Comparison of ENCODE assay signal across 1 cellular context in the genomic region with DNA sequence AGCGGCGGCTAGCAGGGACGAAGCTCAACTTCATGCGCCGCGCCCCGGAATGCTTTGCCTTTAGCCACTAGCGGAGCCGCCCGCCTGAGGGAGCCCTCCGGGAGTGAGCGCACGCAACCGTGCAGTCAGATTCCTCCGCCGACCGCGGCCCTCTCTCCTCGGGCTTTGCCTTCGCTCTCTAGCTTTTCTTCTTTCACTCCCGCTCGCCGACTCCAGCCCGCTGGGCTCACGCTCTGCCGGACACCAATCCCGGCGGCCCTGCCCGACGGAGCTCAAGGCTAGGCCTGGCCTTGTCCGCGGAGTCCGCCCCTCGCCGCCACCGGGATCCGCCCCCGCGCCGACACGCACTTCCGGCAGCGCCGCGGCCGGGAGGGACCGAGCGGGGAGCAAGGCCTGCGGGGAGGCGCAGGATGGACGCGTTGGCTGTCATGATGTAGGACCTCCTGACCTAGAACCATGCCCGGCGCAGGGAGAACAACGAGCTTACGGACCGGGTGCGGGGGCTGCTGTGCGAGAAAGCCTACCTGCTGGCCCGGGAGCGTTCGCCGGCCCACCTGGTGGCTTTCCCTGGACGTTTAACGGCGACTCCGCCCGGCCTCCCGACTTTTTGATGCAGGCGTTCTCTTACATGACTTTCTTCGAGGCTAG.
TF ChIP-seq lines count a peak whose summit lies in the region.

No MANE protein-coding gene starts in this region.

TF ChIP-seq in PFSK-1, 5 proteins besides CTCF, POLR2A, EP300 and RAD21:
- TF ChIP-seq, protein P1, sequence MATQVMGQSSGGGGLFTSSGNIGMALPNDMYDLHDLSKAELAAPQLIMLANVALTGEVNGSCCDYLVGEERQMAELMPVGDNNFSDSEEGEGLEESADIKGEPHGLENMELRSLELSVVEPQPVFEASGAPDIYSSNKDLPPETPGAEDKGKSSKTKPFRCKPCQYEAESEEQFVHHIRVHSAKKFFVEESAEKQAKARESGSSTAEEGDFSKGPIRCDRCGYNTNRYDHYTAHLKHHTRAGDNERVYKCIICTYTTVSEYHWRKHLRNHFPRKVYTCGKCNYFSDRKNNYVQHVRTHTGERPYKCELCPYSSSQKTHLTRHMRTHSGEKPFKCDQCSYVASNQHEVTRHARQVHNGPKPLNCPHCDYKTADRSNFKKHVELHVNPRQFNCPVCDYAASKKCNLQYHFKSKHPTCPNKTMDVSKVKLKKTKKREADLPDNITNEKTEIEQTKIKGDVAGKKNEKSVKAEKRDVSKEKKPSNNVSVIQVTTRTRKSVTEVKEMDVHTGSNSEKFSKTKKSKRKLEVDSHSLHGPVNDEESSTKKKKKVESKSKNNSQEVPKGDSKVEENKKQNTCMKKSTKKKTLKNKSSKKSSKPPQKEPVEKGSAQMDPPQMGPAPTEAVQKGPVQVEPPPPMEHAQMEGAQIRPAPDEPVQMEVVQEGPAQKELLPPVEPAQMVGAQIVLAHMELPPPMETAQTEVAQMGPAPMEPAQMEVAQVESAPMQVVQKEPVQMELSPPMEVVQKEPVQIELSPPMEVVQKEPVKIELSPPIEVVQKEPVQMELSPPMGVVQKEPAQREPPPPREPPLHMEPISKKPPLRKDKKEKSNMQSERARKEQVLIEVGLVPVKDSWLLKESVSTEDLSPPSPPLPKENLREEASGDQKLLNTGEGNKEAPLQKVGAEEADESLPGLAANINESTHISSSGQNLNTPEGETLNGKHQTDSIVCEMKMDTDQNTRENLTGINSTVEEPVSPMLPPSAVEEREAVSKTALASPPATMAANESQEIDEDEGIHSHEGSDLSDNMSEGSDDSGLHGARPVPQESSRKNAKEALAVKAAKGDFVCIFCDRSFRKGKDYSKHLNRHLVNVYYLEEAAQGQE (IDR thresholded peaks at IDR 0.05; ENCODE audit: insufficient read depth in 1 of 2, low read depth in 2 of 2, low read length in 2 of 2), result no peak
- no peak for TF ChIP-seq SIN3A (IDR thresholded peaks at IDR 0.05; ENCODE audit: borderline replicate concordance, insufficient read depth, low read length)
- TF ChIP-seq TAF1 (IDR thresholded peaks at IDR 0.05; ENCODE audit: borderline replicate concordance, insufficient read depth, low read length), result 0 out of 2 replicates have a peak, but pooled peaks have one; percentile 11
- peak; percentile 71 for TF ChIP-seq POLR2AphosphoS5 (IDR thresholded peaks at IDR 0.05; ENCODE audit: low read depth, low read length)
- TF ChIP-seq FOXP2 (optimal IDR thresholded peaks at IDR 0.05; ENCODE audit: borderline replicate concordance, extremely low read depth, extremely low read length, insufficient read depth), result peak; percentile 79
TF ChIP-seq in PFSK-1: peak in this region for 3.
